In the genomic region with DNA sequence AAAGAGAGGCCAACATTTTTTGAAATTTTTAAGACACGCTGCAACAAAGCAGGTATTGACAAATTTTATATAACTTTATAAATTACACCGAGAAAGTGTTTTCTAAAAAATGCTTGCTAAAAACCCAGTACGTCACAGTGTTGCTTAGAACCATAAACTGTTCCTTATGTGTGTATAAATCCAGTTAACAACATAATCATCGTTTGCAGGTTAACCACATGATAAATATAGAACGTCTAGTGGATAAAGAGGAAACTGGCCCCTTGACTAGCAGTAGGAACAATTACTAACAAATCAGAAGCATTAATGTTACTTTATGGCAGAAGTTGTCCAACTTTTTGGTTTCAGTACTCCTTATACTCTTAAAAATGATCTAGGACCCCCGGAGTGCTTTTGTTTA, we compare ENCODE assay signal across 9 cellular contexts. TPM values are rescaled to one million over a fixed set of nuclear protein-coding genes. Genes with fewer than 3 reads are reported as not detected.
DNase-seq lines count a peak whose midpoint lies in the region; ATAC-seq, FAIRE-seq and TF ChIP-seq lines count a peak whose summit lies in the region.
"Had no signal": no experiment of that assay in that cellular context is flagged by ENCODE, and none has a peak within 500 bp of the region (broad histone marks: within the 10 kb centered on the region; RNA-seq: fewer than 3 reads in every experiment).

No MANE protein-coding gene starts in this region.

- no peak for FAIRE-seq in GM12891 (lab: Jason Lieb, UNC)
- FAIRE-seq: TTC549 had no signal

- no peak overlapping the region for H3K9ac ChIP-seq in iPS-15b (ENCODE audit: low read depth, low read length)

- TF ChIP-seq EP300 in upper lobe of left lung (IDR thresholded peaks at IDR 0.05) = no peak

- H3K27ac ChIP-seq in cardiac muscle cell (no peak overlapping the region), WERI-Rb-1 (peak overlapping the region; percentile 99), upper lobe of left lung (peak overlapping the region in 2 of 4 donors; percentile 93 to 96)

- H3K9me3 ChIP-seq in cardiac muscle cell (ENCODE audit: low read depth) (no peaks in the 10 kb centered on the region), WERI-Rb-1 (ENCODE audit: severe bottlenecking) (no peaks in the 10 kb centered on the region), iPS-15b (ENCODE audit: control insufficient read depth, insufficient read depth, low read length) (no peaks in the 10 kb centered on the region), upper lobe of left lung (no peaks in the 10 kb centered on the region)

- TF ChIP-seq POLR2A in upper lobe of left lung (IDR thresholded peaks at IDR 0.05) (no peak), GM12891 (IDR thresholded peaks at IDR 0.05; ENCODE audit: low read depth, low read length) (no peak)

- 53 to 62% methylated on average over 6 of the region's 6 CpGs for WGBS in upper lobe of left lung, 2 donors

- H3K4me1 ChIP-seq in cardiac muscle cell (ENCODE audit: low read depth) (no peaks in the 10 kb centered on the region), iPS-15b (ENCODE audit: control insufficient read depth, insufficient read depth, low read length) (no peaks in the 10 kb centered on the region), upper lobe of left lung (peaks cover 0 to 12% (median 4%) of the 10 kb centered on the region in 4 donors)

- no peaks in the 10 kb centered on the region for H3K36me3 ChIP-seq in cardiac muscle cell
- H3K36me3 ChIP-seq in WERI-Rb-1 = peaks cover 19% of the 10 kb centered on the region
- H3K36me3 ChIP-seq in iPS-15b (ENCODE audit: control insufficient read depth, insufficient read depth, low read length) = no peaks in the 10 kb centered on the region
- H3K36me3 ChIP-seq in upper lobe of left lung = no peaks in the 10 kb centered on the region

- DNase-seq in cardiac muscle cell (ENCODE audit: low read depth in 1 of 2, low spot score in 1 of 2) (no peak), left cardiac atrium (no peak), WERI-Rb-1 (no peak), upper lobe of left lung (no peak), GM12891 (ENCODE audit: insufficient read length, low spot score) (no peak), NCI-H2107 (lab: John Stamatoyannopoulos, UW) (no peak)

- intact Hi-C loops in left cardiac atrium (cut with DNase I) = loop anchor here in 1 of 2 donors (10.0 kb wide), 2 partner anchors 302 to 402 kb away; no protein-coding TSS in a partner anchor

- H3K4me3 ChIP-seq in cardiac muscle cell (peak overlapping the region; percentile 58), WERI-Rb-1 (ENCODE audit: low read depth, low read length) (peak overlapping the region; percentile 86), iPS-15b (ENCODE audit: low read depth, low read length) (peak overlapping the region; percentile 91), upper lobe of left lung (peak overlapping the region in 3 of 4 donors; percentile 71 to 80 (median 75))

- no peaks in the 10 kb centered on the region for H3K27me3 ChIP-seq in cardiac muscle cell
- no peaks in the 10 kb centered on the region for H3K27me3 ChIP-seq in WERI-Rb-1 (ENCODE audit: insufficient read depth, low read depth, severe bottlenecking)
- H3K27me3 ChIP-seq in iPS-15b (ENCODE audit: control insufficient read depth, insufficient read depth, low read length) = no peaks in the 10 kb centered on the region
- no peaks in the 10 kb centered on the region for H3K27me3 ChIP-seq in upper lobe of left lung

- TF ChIP-seq CTCF in cardiac muscle cell (IDR thresholded peaks at IDR 0.05; ENCODE audit: low read depth, low read length) = no peak
- no peak for TF ChIP-seq CTCF in WERI-Rb-1 (IDR thresholded peaks at IDR 0.05; ENCODE audit: low read depth, low read length)
- TF ChIP-seq CTCF in upper lobe of left lung (IDR thresholded peaks at IDR 0.05) = no peak

- ATAC-seq in left cardiac atrium = no peak
- no peak for ATAC-seq in upper lobe of left lung (ENCODE audit: low FRiP score in 2 of 2)
- no peak for ATAC-seq in GM21825 (IDR thresholded peaks at IDR 0.05; ENCODE audit: unreplicated experiment)

TF ChIP-seq in GM12891, 5 proteins besides CTCF, POLR2A, EP300 and RAD21:
- TF ChIP-seq POU2F2 (IDR thresholded peaks at IDR 0.05; ENCODE audit: low read depth, low read length) (no peak), SPI1 (IDR thresholded peaks at IDR 0.05; ENCODE audit: low read depth, low read length) (no peak), PAX5 (IDR thresholded peaks at IDR 0.05; ENCODE audit: insufficient read depth, low read length, severe bottlenecking) (no peak), POLR2AphosphoS5 (IDR thresholded peaks at IDR 0.05; ENCODE audit: low read depth, low read length) (no peak), TAF1 (IDR thresholded peaks at IDR 0.05; ENCODE audit: low read depth, low read length) (no peak)

RNA-seq across cellular contexts. Expression of a gene that starts 1.2 kb away (rescaled TPM):
- 1.8 and 5.2 TPM in 2 replicates for total RNA-seq in cardiac muscle cell
- polyA plus RNA-seq in cardiac muscle cell = 3.3 and 3.6 TPM in 2 replicates
- total RNA-seq in left cardiac atrium = 1 to 10 TPM; 1.0 to 2.1 TPM
- total RNA-seq in upper lobe of left lung = 1 to 10 TPM; 2.6 to 9.4 (median 3.8) TPM
- 6.7 TPM for polyA plus RNA-seq in GM12891 (2012; ENCODE audit: low read depth, missing spikeins)

RNA-seq across cellular contexts. Expression of a gene that starts 1.3 kb away (rescaled TPM):
- total RNA-seq in cardiac muscle cell = not detected in 2 replicates
- polyA plus RNA-seq in cardiac muscle cell = not detected in 2 replicates
- total RNA-seq in left cardiac atrium = not detected
- not detected for total RNA-seq in upper lobe of left lung
- not detected for polyA plus RNA-seq in GM12891 (2012; ENCODE audit: low read depth, missing spikeins)
